ENCODE assay signal across 8 cellular contexts in genomic region chr2:43225093-43225787, GRCh38. TPM values are rescaled to one million over a fixed set of nuclear protein-coding genes. Genes with fewer than 3 reads are reported as not detected.
DNase-seq lines count a peak whose midpoint lies in the region; ATAC-seq and TF ChIP-seq lines count a peak whose summit lies in the region.

No MANE protein-coding gene starts in this region.

- H3K4me1 Mint-ChIP-seq in activated naive CD4-positive, alpha-beta T cell treated with anti-CD3 and anti-CD28 coated beads for 36 hours (ENCODE audit: low read depth) = peaks cover 48% of the 10 kb centered on the region

- H3K9ac ChIP-seq in rectal smooth muscle tissue (ENCODE audit: low read length) = peak overlapping the region; percentile 97

- H3K4me3 Mint-ChIP-seq in activated naive CD4-positive, alpha-beta T cell treated with anti-CD3 and anti-CD28 coated beads for 36 hours = peak overlapping the region; percentile 97

- H3K36me3 Mint-ChIP-seq in activated naive CD4-positive, alpha-beta T cell treated with anti-CD3 and anti-CD28 coated beads for 36 hours (ENCODE audit: low read depth) = peaks cover 39% of the 10 kb centered on the region

- peaks cover 11% of the 10 kb centered on the region for H3K36me3 ChIP-seq in cardiac muscle cell
- peaks cover 29% of the 10 kb centered on the region for H3K36me3 ChIP-seq in rectal smooth muscle tissue (ENCODE audit: control insufficient read depth, insufficient read depth, low read length)
- H3K36me3 ChIP-seq in uterus = no peaks in the 10 kb centered on the region

- CTCF ChIA-PET in activated naive CD4-positive, alpha-beta T cell treated with anti-CD3 and anti-CD28 coated beads for 36 hours (lab: Charles Lee) = interaction anchor here (0.8 to 13.9 kb wide), 9 partner anchors 32 to 395 kb away, joined by 3 to 505 read pairs (median 8); no protein-coding TSS in a partner anchor

- H3K4me1 ChIP-seq in cardiac muscle cell (ENCODE audit: low read depth) (peaks cover 51% of the 10 kb centered on the region), rectal smooth muscle tissue (ENCODE audit: control insufficient read depth, insufficient read depth, low read length) (peaks cover 35% of the 10 kb centered on the region), uterus (peaks cover 0 to 7% of the 10 kb centered on the region in 2 donors)

- no peaks in the 10 kb centered on the region for H3K9me3 Mint-ChIP-seq in activated naive CD4-positive, alpha-beta T cell treated with anti-CD3 and anti-CD28 coated beads for 36 hours

- intact Hi-C loops in activated naive CD4-positive, alpha-beta T cell treated with anti-CD3 and anti-CD28 coated beads for 36 hours (cut with micrococcal nuclease) = no loop called here
- intact Hi-C loops in uterus (cut with DNase I; ENCODE audit: low total_unique reads) = loop anchor here (5.0 to 10.0 kb wide), 3 partner anchors 260 to 398 kb away; no protein-coding TSS in a partner anchor

- no peaks in the 10 kb centered on the region for H3K9me3 ChIP-seq in cardiac muscle cell (ENCODE audit: low read depth)
- no peaks in the 10 kb centered on the region for H3K9me3 ChIP-seq in uterus

- peak overlapping the region; percentile 94 for H3K27ac ChIP-seq in cardiac muscle cell
- H3K27ac ChIP-seq in rectal smooth muscle tissue (ENCODE audit: low read depth, low read length) = peak overlapping the region; percentile 100
- H3K27ac ChIP-seq in uterus = peak overlapping the region; percentile 98 to 99

- ATAC-seq in GM19467 (IDR thresholded peaks at IDR 0.05; ENCODE audit: unreplicated experiment) = no peak

- TF ChIP-seq CTCF in cardiac muscle cell (IDR thresholded peaks at IDR 0.05; ENCODE audit: low read depth, low read length) (no peak), uterus (IDR thresholded peaks at IDR 0.05) (peak in 1 of 4 experiments; percentile 8)

- H3K4me3 ChIP-seq in cardiac muscle cell (peak overlapping the region; percentile 84), rectal smooth muscle tissue (ENCODE audit: low read length) (peak overlapping the region; percentile 96), uterus (peak overlapping the region; percentile 90 to 94)

- no peaks in the 10 kb centered on the region for H3K27me3 Mint-ChIP-seq in activated naive CD4-positive, alpha-beta T cell treated with anti-CD3 and anti-CD28 coated beads for 36 hours (ENCODE audit: low read depth)

- peak overlapping the region; percentile 98 for H3K27ac Mint-ChIP-seq in activated naive CD4-positive, alpha-beta T cell treated with anti-CD3 and anti-CD28 coated beads for 36 hours

- DNase-seq in NCI-H1105 treated with DMSO at 0.1 percent for 48 hours (lab: John Stamatoyannopoulos, UW) (peak; percentile 20), NCI-H1105 (lab: John Stamatoyannopoulos, UW) (no peak), RKO (ENCODE audit: low spot score) (peak; percentile 53), cardiac muscle cell (ENCODE audit: low read depth in 1 of 2, low spot score in 1 of 2) (peak; percentile 45 to 83), uterus (peak; percentile 65 to 67)
- peak; percentile 80 for DNase-seq in activated naive CD4-positive, alpha-beta T cell treated with anti-CD3 and anti-CD28 coated beads for 36 hours

- TF ChIP-seq POLR2A in uterus (IDR thresholded peaks at IDR 0.05) = peak in 1 of 2 donors; percentile 3

- H3K27me3 ChIP-seq in cardiac muscle cell = no peaks in the 10 kb centered on the region
- no peaks in the 10 kb centered on the region for H3K27me3 ChIP-seq in rectal smooth muscle tissue (ENCODE audit: control insufficient read depth, insufficient read depth, low read length)
- no peaks in the 10 kb centered on the region for H3K27me3 ChIP-seq in uterus

RNA-seq across cellular contexts. Expression of gene ZFP36L2, which starts 1.2 kb away (rescaled TPM):
- total RNA-seq in activated naive CD4-positive, alpha-beta T cell treated with anti-CD3 and anti-CD28 coated beads for 36 hours = 10 to 100 TPM; 37.3 to 38.4 TPM
- total RNA-seq in cardiac muscle cell (20.3 and 27.6 TPM in 2 replicates), uterus (100 to 1,000 TPM in 1 of 4 donors, 10 to 100 TPM in 3; 18.2 to 209 (median 67.2) TPM)
- polyA plus RNA-seq in cardiac muscle cell = 73.9 and 88.4 TPM in 2 replicates
